In genomic region chr11:10595840-10596239, GRCh38 we compare ENCODE assay signal across 11 cellular contexts. TPM values are rescaled to one million over a fixed set of nuclear protein-coding genes. Genes with fewer than 3 reads are reported as not detected.
"Had no signal": no experiment of that assay in that cellular context is flagged by ENCODE, and none has a peak within 500 bp of the region (broad histone marks: within the 10 kb centered on the region; RNA-seq: fewer than 3 reads in every experiment).

No MANE protein-coding gene starts in this region.

RNA-seq across cellular contexts. Expression of gene LYVE1, which starts 27.4 kb away (rescaled TPM):
- total RNA-seq: activated B cell treated with CpG ODN at 0.5 μM for 24 hours; activated CD4-positive, alpha-beta memory T cell treated with anti-CD3 and anti-CD28 coated beads for 36 hours; activated CD4-positive, alpha-beta T cell treated with anti-CD3 and anti-CD28 coated beads, Interleukin-2, amount 10 ng/mL, durations not matched to agents 24 days and 14 days; activated CD8-positive, alpha-beta memory T cell treated with anti-CD3 and anti-CD28 coated beads for 36 hours; activated CD8-positive, alpha-beta T cell treated with anti-CD3 and anti-CD28 coated beads for 36 hours; activated naive CD4-positive, alpha-beta T cell treated with anti-CD3 and anti-CD28 coated beads for 36 hours; activated naive CD4-positive, alpha-beta T cell treated with anti-CD3 and anti-CD28 coated beads, Interleukin-2, amount 50 U/mL, for 72 hours; activated naive CD8-positive, alpha-beta T cell treated with anti-CD3 and anti-CD28 coated beads for 36 hours; activated T-cell treated with anti-CD3 and anti-CD28 coated beads, Interleukin-2, amount 50 U/mL, for 72 hours; activated T-helper 1 cell treated with anti-CD3 and anti-CD28 coated beads, Interleukin-12 subunit alpha, Interleukin-12 subunit beta, Interleukin-2, Interleukin-4 antibody, amounts not matched to agents 30 ng/mL and 10 ng/mL and 1 ng/mL, durations not matched to agents 14 hours and 24 hours and 36 hours; activated T-helper 17 cell treated with anti-CD3 and anti-CD28 coated beads, Interleukin-2, amount 50 U/mL, for 72 hours had no signal
